ENCODE assay signal across 9 cellular contexts in genomic region chr19:4370418-4371041, GRCh38. TPM values are rescaled to one million over a fixed set of nuclear protein-coding genes. Genes with fewer than 3 reads are reported as not detected.
DNase-seq lines count a peak whose midpoint lies in the region; ATAC-seq, FAIRE-seq and TF ChIP-seq lines count a peak whose summit lies in the region.
"Had no signal": no experiment of that assay in that cellular context is flagged by ENCODE, and none has a peak within 500 bp of the region (broad histone marks: within the 10 kb centered on the region; RNA-seq: fewer than 3 reads in every experiment).

No MANE protein-coding gene starts in this region.

- peaks cover 92% of the 10 kb centered on the region for H4K20me1 ChIP-seq in astrocyte (ENCODE audit: insufficient read depth, low read length)

- H3K4me1 ChIP-seq in heart right ventricle: peaks cover 55 to 89% (median 82%) of the 10 kb centered on the region in 9 donors
- H3K4me1 ChIP-seq in astrocyte (ENCODE audit: insufficient read depth, low read length): peaks cover 46% of the 10 kb centered on the region
- H3K4me1 ChIP-seq in naive thymus-derived CD4-positive, alpha-beta T cell (ENCODE audit: control insufficient read depth in 2 of 2, insufficient read depth in 2 of 2, low read length in 2 of 2): peaks cover 21 to 34% of the 10 kb centered on the region in 2 donors
- peaks cover 64 to 77% (median 72%) of the 10 kb centered on the region in 4 donors for H3K4me1 ChIP-seq in upper lobe of left lung

- peaks cover 93% of the 10 kb centered on the region for H3K79me2 ChIP-seq in astrocyte (ENCODE audit: insufficient read depth, low read length)

- TF ChIP-seq POLR2A in upper lobe of left lung (IDR thresholded peaks at IDR 0.05): no peak

- no peak overlapping the region for H3K4me3 Mint-ChIP-seq in astrocyte (ENCODE audit: unreplicated experiment)
- peak overlapping the region; percentile 33 to 97 (median 90) for H3K4me3 Mint-ChIP-seq in naive thymus-derived CD4-positive, alpha-beta T cell

- H2AFZ ChIP-seq in astrocyte (ENCODE audit: low read depth, low read length): no peak overlapping the region

- peaks cover 0 to 31% (median 8%) of the 10 kb centered on the region in 9 donors for H3K36me3 ChIP-seq in heart right ventricle
- H3K36me3 ChIP-seq in astrocyte (ENCODE audit: insufficient read depth, low read length): no peaks in the 10 kb centered on the region
- peaks cover 0 to 30% (median 0%) of the 10 kb centered on the region in 3 experiments for H3K36me3 ChIP-seq in naive thymus-derived CD4-positive, alpha-beta T cell (ENCODE audit: control insufficient read depth in 2 of 3, insufficient read depth in 3 of 3, low read length in 3 of 3)
- H3K36me3 ChIP-seq in upper lobe of left lung: peaks cover 5 to 27% (median 9%) of the 10 kb centered on the region in 4 donors

- CTCF ChIA-PET in naive thymus-derived CD4-positive, alpha-beta T cell (lab: Charles Lee): interaction anchor here (0.5 to 1.4 kb wide), 8 partner anchors 24 to 286 kb away, joined by 3 to 11 read pairs (median 4); partner anchors contain the start of genes CHAF1A, MPND and SH3GL1

- H3K4me3 ChIP-seq in heart right ventricle (peak overlapping the region in 2 of 10 donors; percentile 26 to 41), astrocyte (ENCODE audit: insufficient read depth, low read depth, low read length) (no peak overlapping the region), upper lobe of left lung (no peak overlapping the region)
- peak overlapping the region; percentile 76 for H3K4me3 ChIP-seq in naive thymus-derived CD4-positive, alpha-beta T cell (ENCODE audit: low read length)

- ATAC-seq in heart right ventricle (no peak), Right ventricle myocardium inferior (no peak), upper lobe of left lung (ENCODE audit: low FRiP score in 2 of 2) (no peak), HG02852 (IDR thresholded peaks at IDR 0.05; ENCODE audit: unreplicated experiment) (no peak)
- ATAC-seq in naive thymus-derived CD4-positive, alpha-beta T cell: no peak

- H3K36me3 Mint-ChIP-seq in astrocyte (ENCODE audit: low read depth, unreplicated experiment): peaks cover 8% of the 10 kb centered on the region
- peaks cover 0 to 3% (median 0%) of the 10 kb centered on the region in 5 donors for H3K36me3 Mint-ChIP-seq in naive thymus-derived CD4-positive, alpha-beta T cell

- DNase-seq in heart right ventricle (no peak), Right ventricle myocardium inferior (ENCODE audit: missing footprints) (no peak), astrocyte (ENCODE audit: low read depth) (no peak), upper lobe of left lung (peak in 1 of 2 donors; percentile 52), COLO668 (lab: John Stamatoyannopoulos, UW; ENCODE audit: unreplicated experiment) (no peak), T-helper 9 cell (no peak)
- no peak for DNase-seq in naive thymus-derived CD4-positive, alpha-beta T cell
- DNase-seq: NCI-H748 treated with DMSO at 0.1 percent for 48 hours had no signal

- H3K27ac Mint-ChIP-seq in astrocyte (ENCODE audit: unreplicated experiment): peak overlapping the region; percentile 77
- H3K27ac Mint-ChIP-seq in naive thymus-derived CD4-positive, alpha-beta T cell: peak overlapping the region; percentile 40 to 95 (median 85)

- no peaks in the 10 kb centered on the region for H3K27me3 ChIP-seq in heart right ventricle
- no peaks in the 10 kb centered on the region for H3K27me3 ChIP-seq in astrocyte (ENCODE audit: insufficient read depth, low read length)
- no peaks in the 10 kb centered on the region for H3K27me3 ChIP-seq in naive thymus-derived CD4-positive, alpha-beta T cell (ENCODE audit: control insufficient read depth in 2 of 2, insufficient read depth in 2 of 2, low read length in 2 of 2)
- no peaks in the 10 kb centered on the region for H3K27me3 ChIP-seq in upper lobe of left lung

- H3K9me3 Mint-ChIP-seq in astrocyte (ENCODE audit: unreplicated experiment): no peaks in the 10 kb centered on the region
- H3K9me3 Mint-ChIP-seq in naive thymus-derived CD4-positive, alpha-beta T cell: no peaks in the 10 kb centered on the region

- H3K9me3 ChIP-seq in heart right ventricle (no peaks in the 10 kb centered on the region), astrocyte (ENCODE audit: insufficient read depth, low read depth, low read length) (no peaks in the 10 kb centered on the region), upper lobe of left lung (no peaks in the 10 kb centered on the region)
- H3K9me3 ChIP-seq in naive thymus-derived CD4-positive, alpha-beta T cell (ENCODE audit: control insufficient read depth in 2 of 3, low read length in 3 of 3): no peaks in the 10 kb centered on the region

- H3K27ac ChIP-seq in heart right ventricle (peak overlapping the region in 7 of 10 donors; percentile 70 to 93 (median 80)), astrocyte (ENCODE audit: low read depth, low read length) (no peak overlapping the region), upper lobe of left lung (peak overlapping the region in 3 of 4 donors; percentile 79 to 87 (median 81))
- peak overlapping the region; percentile 68 for H3K27ac ChIP-seq in naive thymus-derived CD4-positive, alpha-beta T cell (ENCODE audit: low read depth, low read length)

- peaks cover 24% of the 10 kb centered on the region for H3K4me1 Mint-ChIP-seq in astrocyte (ENCODE audit: low read depth, unreplicated experiment)
- peaks cover 23 to 60% (median 43%) of the 10 kb centered on the region in 7 donors for H3K4me1 Mint-ChIP-seq in naive thymus-derived CD4-positive, alpha-beta T cell

- 93% methylated on average over 15 of the region's 15 CpGs for WGBS in heart right ventricle, 2 donors
- 82% methylated on average over 13 of the region's 15 CpGs; no CpG with 5 or more reads in 1 of the 2 donors for WGBS in upper lobe of left lung, 2 donors

- H3K27me3 Mint-ChIP-seq in astrocyte (ENCODE audit: low read depth, unreplicated experiment): no peaks in the 10 kb centered on the region
- no peaks in the 10 kb centered on the region for H3K27me3 Mint-ChIP-seq in naive thymus-derived CD4-positive, alpha-beta T cell

- no peak overlapping the region for H3K9ac ChIP-seq in astrocyte (ENCODE audit: low read length)

- intact Hi-C loops in heart right ventricle (cut with DNase I) (loop anchor here in 2 of 10 donors (1.0 to 2.0 kb wide), 2 partner anchors 26 to 30 kb away; partner anchors contain the start of gene SH3GL1 (in 1 of the 2)), Right ventricle myocardium inferior (cut with DNase I) (no loop called here)
- intact Hi-C loops in naive thymus-derived CD4-positive, alpha-beta T cell (cut with micrococcal nuclease): loop anchor here in 1 of 2 donors (1.0 kb wide), 1 partner anchor 42 kb away; no protein-coding TSS in a partner anchor

- POLR2A ChIA-PET in naive thymus-derived CD4-positive, alpha-beta T cell (lab: Charles Lee): interaction anchor here (1.0 to 2.5 kb wide), 4 partner anchors 9 to 124 kb away, joined by 4 to 29 read pairs (median 10); partner anchors contain the start of genes CHAF1A, MPND, SH3GL1 and YJU2

- no peak for FAIRE-seq in astrocyte (lab: Jason Lieb, UNC)

- no peak overlapping the region for H3K4me2 ChIP-seq in astrocyte (ENCODE audit: low read length)

- TF ChIP-seq CTCF in heart right ventricle (IDR thresholded peaks at IDR 0.05) (no peak), astrocyte (IDR thresholded peaks at IDR 0.05; ENCODE audit: insufficient read depth, low read depth, low read length) (no peak), upper lobe of left lung (IDR thresholded peaks at IDR 0.05) (no peak)

- TF ChIP-seq EP300 in upper lobe of left lung (IDR thresholded peaks at IDR 0.05): no peak

RNA-seq across cellular contexts. Expression of gene MPND, which starts 27.2 kb away (rescaled TPM):
- 10 to 100 TPM; 18.7 to 26.6 (median 20.9) TPM for total RNA-seq in heart right ventricle
- polyA plus RNA-seq in heart right ventricle: 10 to 100 TPM; 15.2 to 25.2 TPM
- total RNA-seq in Right ventricle myocardium inferior: 21.0 TPM
- total RNA-seq in astrocyte: 10.3 and 14.7 TPM in 2 replicates
- 10 to 100 TPM in 4 of 5 experiments, 1 to 10 TPM in 1; 9.5 to 24.4 (median 20.0) TPM for total RNA-seq in naive thymus-derived CD4-positive, alpha-beta T cell
- 1 to 10 TPM; 4.0 to 6.7 TPM for polyA plus RNA-seq in naive thymus-derived CD4-positive, alpha-beta T cell
- 10 to 100 TPM in 4 of 6 donors, 1 to 10 TPM in 2; 7.7 to 37.1 (median 15.6) TPM for total RNA-seq in upper lobe of left lung

RNA-seq across cellular contexts. Expression of gene SH3GL1, which starts 29.8 kb away (rescaled TPM):
- 10 to 100 TPM; 13.1 to 33.4 (median 17.6) TPM for total RNA-seq in heart right ventricle
- 10 to 100 TPM; 20.1 to 41.8 TPM for polyA plus RNA-seq in heart right ventricle
- 22.0 TPM for total RNA-seq in Right ventricle myocardium inferior
- total RNA-seq in astrocyte: 101 and 102 TPM in 2 replicates
- 10 to 100 TPM; 37.1 to 77.0 (median 38.6) TPM for total RNA-seq in naive thymus-derived CD4-positive, alpha-beta T cell
- 10 to 100 TPM; 11.9 to 22.8 TPM for polyA plus RNA-seq in naive thymus-derived CD4-positive, alpha-beta T cell
- 10 to 100 TPM; 27.4 to 60.1 (median 53.8) TPM for total RNA-seq in upper lobe of left lung

RNA-seq across cellular contexts. Expression of gene STAP2, which starts 31.9 kb away (rescaled TPM):
- 1 to 10 TPM in 9 of 10 donors, under 1 TPM in 1; 0.56 to 9.1 (median 2.6) TPM for total RNA-seq in heart right ventricle
- 1 to 10 TPM; 2.1 to 2.2 TPM for polyA plus RNA-seq in heart right ventricle
- total RNA-seq in Right ventricle myocardium inferior: 4.3 TPM
- total RNA-seq in astrocyte: 1.8 and 5.3 TPM in 2 replicates
- 10 to 100 TPM in 1 of 5 experiments, 1 to 10 TPM in 4; 2.6 to 11.8 (median 4.5) TPM for total RNA-seq in naive thymus-derived CD4-positive, alpha-beta T cell
- 1 to 10 TPM; 2.4 to 4.9 TPM for polyA plus RNA-seq in naive thymus-derived CD4-positive, alpha-beta T cell
- 10 to 100 TPM; 11.2 to 39.8 (median 14.7) TPM for total RNA-seq in upper lobe of left lung

RNA-seq across cellular contexts. Expression of gene CHAF1A, which starts 31.9 kb away (rescaled TPM):
- total RNA-seq in heart right ventricle: 1 to 10 TPM; 4.5 to 8.7 (median 6.6) TPM
- polyA plus RNA-seq in heart right ventricle: 1 to 10 TPM; 4.2 to 4.4 TPM
- total RNA-seq in Right ventricle myocardium inferior: 5.9 TPM
- total RNA-seq in astrocyte: 7.2 and 8.5 TPM in 2 replicates
- total RNA-seq in naive thymus-derived CD4-positive, alpha-beta T cell: 10 to 100 TPM; 10.1 to 71.2 (median 14.1) TPM
- polyA plus RNA-seq in naive thymus-derived CD4-positive, alpha-beta T cell: 1 to 10 TPM; 3.2 to 5.5 TPM
- total RNA-seq in upper lobe of left lung: 10 to 100 TPM in 3 of 6 donors, 1 to 10 TPM in 3; 3.3 to 16.8 (median 10.1) TPM
